1 cellular context compared by ENCODE assay signal in the genomic region with DNA sequence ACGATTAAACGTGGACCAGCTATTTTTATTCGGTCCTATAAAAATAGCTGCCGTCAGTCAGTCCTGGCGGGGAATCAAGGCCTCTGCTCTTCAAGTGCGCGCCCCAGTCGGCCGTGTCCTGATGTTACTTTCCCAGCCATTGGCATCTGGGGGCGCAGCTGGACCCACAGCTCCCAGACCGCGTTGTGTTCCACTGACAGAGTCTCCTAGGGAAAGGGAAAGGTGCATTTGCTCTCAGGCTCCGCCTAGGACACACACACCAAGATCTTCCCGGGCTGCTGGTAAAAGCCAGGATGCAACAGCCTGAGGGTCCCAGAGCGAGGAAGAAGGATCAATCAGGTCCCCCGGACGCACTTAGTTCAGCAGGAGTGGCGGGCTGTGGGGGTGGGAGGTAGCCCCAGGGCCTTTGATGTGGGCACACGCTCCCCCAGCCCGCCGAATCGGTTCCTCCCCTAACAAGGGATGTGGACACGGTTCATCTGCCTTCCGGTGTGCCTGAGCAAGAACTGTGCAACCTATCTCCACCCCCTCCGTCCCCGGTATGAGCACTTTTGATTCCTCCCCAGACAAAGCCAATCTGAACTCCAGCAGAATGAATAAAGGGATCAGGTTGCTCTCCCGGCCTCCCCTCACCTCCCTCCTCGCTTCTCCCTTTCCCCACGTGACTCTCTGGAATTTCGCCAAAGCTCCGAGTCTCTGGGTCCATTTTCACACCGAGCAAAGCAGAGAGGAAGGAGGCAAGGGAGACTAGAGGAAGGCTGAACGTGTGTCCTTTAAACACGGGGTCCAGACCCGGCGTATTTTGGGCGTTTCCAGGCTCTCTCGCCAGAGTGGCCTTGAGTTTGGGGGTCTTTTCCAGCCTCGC.
TF ChIP-seq lines count a peak whose summit lies in the region.

No MANE protein-coding gene starts in this region.

TF ChIP-seq in liver, 16 proteins besides CTCF, POLR2A, EP300 and RAD21 (continued from another document):
- TF ChIP-seq GABPA (IDR thresholded peaks at IDR 0.05 in 1 of 2, conservative IDR thresholded peaks at IDR 0.05 in 1 of 2): no peak
- no peak for TF ChIP-seq EGR1 (IDR thresholded peaks at IDR 0.05; ENCODE audit: low read depth in 2 of 2)
- TF ChIP-seq JUND (IDR thresholded peaks at IDR 0.05): no peak
